Comparison of ENCODE assay signal across 8 cellular contexts in genomic region chr7:1055084-1055450, GRCh38. TPM values are rescaled to one million over a fixed set of nuclear protein-coding genes. Genes with fewer than 3 reads are reported as not detected.
DNase-seq lines count a peak whose midpoint lies in the region; ATAC-seq and TF ChIP-seq lines count a peak whose summit lies in the region.

No MANE protein-coding gene starts in this region.

- H3K36me3 Mint-ChIP-seq in effector memory CD8-positive, alpha-beta T cell (ENCODE audit: insufficient read depth), result peaks cover 3% of the 10 kb centered on the region

- peaks cover 6% of the 10 kb centered on the region for H3F3A ChIP-seq in Loucy (ENCODE audit: low read depth)

- intact Hi-C loops in cardiac septum (cut with DNase I), result no loop called here

- DNase-seq in activated T-cell treated with anti-CD3 and anti-CD28 coated beads for 48 hours (ENCODE audit: low read depth), result peak; percentile 28
- peak; percentile 88 for DNase-seq in cardiac septum (ENCODE audit: low spot score)
- DNase-seq in stimulated activated CD4-positive, alpha-beta T cell treated with anti-CD3 and anti-CD28 coated beads, Interleukin-1b, Interleukin-23, amount 100 ng/mL, for 48 hours, result peak; percentile 56
- DNase-seq in T-helper 9 cell, result no peak
- DNase-seq in effector memory CD8-positive, alpha-beta T cell, result no peak
- DNase-seq in osteoblast (ENCODE audit: insufficient read length, low spot score, missing footprints), result no peak

- H3K4me2 ChIP-seq in Loucy (ENCODE audit: low read depth, low read length, poor library complexity, severe bottlenecking), result peak overlapping the region; percentile 95
- no peak overlapping the region for H3K4me2 ChIP-seq in osteoblast (ENCODE audit: insufficient read depth, low read length)

- H3K4me3 Mint-ChIP-seq in effector memory CD8-positive, alpha-beta T cell, result no peak overlapping the region

- no peak overlapping the region for H3K27ac Mint-ChIP-seq in effector memory CD8-positive, alpha-beta T cell

- no peak for ATAC-seq in effector memory CD8-positive, alpha-beta T cell (replicated peaks)
- no peak for ATAC-seq in GM18873 (IDR thresholded peaks at IDR 0.05; ENCODE audit: low FRiP score, unreplicated experiment)

- H3K4me3 ChIP-seq in Loucy (ENCODE audit: low read length, poor library complexity, severe bottlenecking), result peak overlapping the region; percentile 87
- H3K4me3 ChIP-seq in osteoblast (ENCODE audit: insufficient read depth, low read length), result no peak overlapping the region

- H3K9me3 Mint-ChIP-seq in effector memory CD8-positive, alpha-beta T cell, result no peaks in the 10 kb centered on the region

- H3K4me1 Mint-ChIP-seq in effector memory CD8-positive, alpha-beta T cell (ENCODE audit: low read depth in 2 of 2), result peaks cover 0 to 17% of the 10 kb centered on the region in 2 donors

- H4K20me1 ChIP-seq in Loucy (ENCODE audit: insufficient read depth, low read length, poor library complexity, severe bottlenecking) (peaks cover 12% of the 10 kb centered on the region), osteoblast (ENCODE audit: insufficient read depth, low read length) (peaks cover under 1% of the 10 kb centered on the region)

- H3K9me3 ChIP-seq in Loucy (ENCODE audit: insufficient read depth, low read depth, low read length), result no peaks in the 10 kb centered on the region
- no peaks in the 10 kb centered on the region for H3K9me3 ChIP-seq in osteoblast (ENCODE audit: low read depth, low read length)

- H3K27me3 Mint-ChIP-seq in effector memory CD8-positive, alpha-beta T cell, result no peaks in the 10 kb centered on the region

- H3K4me1 ChIP-seq in Loucy (ENCODE audit: insufficient read depth, low read length, poor library complexity, severe bottlenecking) (peaks cover 61% of the 10 kb centered on the region), osteoblast (ENCODE audit: insufficient read depth, low read length) (peaks cover under 1% of the 10 kb centered on the region)

- H3K79me2 ChIP-seq in Loucy (ENCODE audit: insufficient read depth, low read length) (peaks cover 52% of the 10 kb centered on the region), osteoblast (ENCODE audit: insufficient read depth, low read length) (no peaks in the 10 kb centered on the region)

- H3K27me3 ChIP-seq in Loucy (ENCODE audit: insufficient read depth, low read length, poor library complexity, severe bottlenecking) (no peaks in the 10 kb centered on the region), osteoblast (ENCODE audit: insufficient read depth, low read length) (no peaks in the 10 kb centered on the region)

- H3K9me2 ChIP-seq in Loucy (replicated peaks; ENCODE audit: low read depth, low read length), result no peaks in the 10 kb centered on the region

- TF ChIP-seq CTCF in Loucy (conservative IDR thresholded peaks at IDR 0.05; ENCODE audit: low read length) (no peak), osteoblast (IDR thresholded peaks at IDR 0.05; ENCODE audit: extremely low read depth, low read depth, low read length) (no peak)

- peak overlapping the region; percentile 98 for H3K9ac ChIP-seq in Loucy (ENCODE audit: low read depth, low read length, poor library complexity, severe bottlenecking)

- H3K36me3 ChIP-seq in Loucy (ENCODE audit: insufficient read depth, low read length) (no peaks in the 10 kb centered on the region), osteoblast (ENCODE audit: insufficient read depth, low read length) (no peaks in the 10 kb centered on the region)

- no peak overlapping the region for H3K27ac ChIP-seq in osteoblast (ENCODE audit: low read depth, low read length)

- no peak overlapping the region for H2AFZ ChIP-seq in Loucy (ENCODE audit: low read length)
- H2AFZ ChIP-seq in osteoblast (ENCODE audit: low read length), result no peak overlapping the region

RNA-seq across cellular contexts. Expression of gene GPR146, which starts 10.7 kb away (rescaled TPM):
- total RNA-seq in cardiac septum (12.6 TPM), osteoblast (3.5 and 5.1 TPM in 2 replicates)

RNA-seq across cellular contexts. Expression of gene GPER1, which starts 32.8 kb away (rescaled TPM):
- total RNA-seq in cardiac septum (2.9 TPM), osteoblast (10.3 and 10.5 TPM in 2 replicates)

Comparison
In these comparisons a context has a peak if more than half of its experiments do, and no peak if none do; other contexts are left out.
1. DNase-seq: peak in activated T-cell treated with anti-CD3 and anti-CD28 coated beads for 48 hours (single experiment), cardiac septum (single experiment) and stimulated activated CD4-positive, alpha-beta T cell treated with anti-CD3 and anti-CD28 coated beads, Interleukin-1b, Interleukin-23, amount 100 ng/mL, for 48 hours (single experiment); none in T-helper 9 cell (single experiment), effector memory CD8-positive, alpha-beta T cell (0 of 3) and osteoblast (single experiment).